ENCODE assay signal across 19 cellular contexts in the genomic region with DNA sequence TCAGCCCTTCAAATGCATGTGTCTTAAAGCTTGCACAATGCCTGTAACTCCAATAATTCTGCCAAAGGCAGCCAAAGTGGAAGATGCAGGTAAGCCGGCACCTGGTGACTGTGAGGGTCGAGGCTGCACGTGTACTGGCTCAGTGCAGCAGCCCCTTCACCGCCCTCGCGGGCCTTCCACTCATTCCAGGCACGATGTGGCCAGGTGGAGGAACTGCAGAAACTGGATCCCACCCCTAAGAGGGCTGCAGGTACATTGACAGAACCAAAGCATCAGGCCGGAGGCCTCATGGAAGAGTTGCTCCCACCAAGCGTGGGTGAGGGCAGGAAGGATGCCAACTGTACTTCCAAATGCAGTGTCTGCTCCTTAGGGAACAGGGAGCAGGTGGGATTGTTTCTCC.
"Had no signal": no experiment of that assay in that cellular context is flagged by ENCODE, and none has a peak within 500 bp of the region (broad histone marks: within the 10 kb centered on the region; RNA-seq: fewer than 3 reads in every experiment).

No MANE protein-coding gene starts in this region.

- H3K9me3 Mint-ChIP-seq: activated naive CD8-positive, alpha-beta T cell treated with anti-CD3 and anti-CD28 coated beads, Interleukin-2, amount 50 U/mL, for 24 hours; activated T-helper 2 cell treated with anti-CD3 and anti-CD28 coated beads, Interferon-gamma antibody, Interleukin-2, Interleukin-4, amounts not matched to agents 10 μg/mL and 5 μg/mL and 100 μg/mL, durations not matched to agents 14 hours and 24 hours and 36 hours; nephron; type B pancreatic cell had no signal

- H3K27me3 ChIP-seq: ascending aorta, gastroesophageal sphincter, heart right ventricle, stomach had no signal

- H3K27me3 Mint-ChIP-seq: activated B cell treated with CpG ODN at 0.5 μM for 24 hours; activated CD4-positive, alpha-beta memory T cell treated with anti-CD3 and anti-CD28 coated beads for 36 hours; activated naive CD4-positive, alpha-beta T cell treated with anti-CD3 and anti-CD28 coated beads, Interleukin-2, amount 10 ng/mL, durations not matched to agents 7 days and 5 days; activated naive CD8-positive, alpha-beta T cell treated with anti-CD3 and anti-CD28 coated beads, Interleukin-2, amount 50 U/mL, for 24 hours; type B pancreatic cell had no signal

- H3K4me1 ChIP-seq: ascending aorta, parathyroid adenoma had no signal

- H3K27ac Mint-ChIP-seq: activated CD4-positive, alpha-beta memory T cell treated with anti-CD3 and anti-CD28 coated beads for 36 hours; activated naive CD8-positive, alpha-beta T cell treated with anti-CD3 and anti-CD28 coated beads, Interleukin-2, amount 50 U/mL, for 24 hours; activated T-helper 2 cell treated with anti-CD3 and anti-CD28 coated beads, Interferon-gamma antibody, Interleukin-2, Interleukin-4, amounts not matched to agents 10 μg/mL and 5 μg/mL and 100 μg/mL, durations not matched to agents 14 hours and 24 hours and 36 hours had no signal

- H3K4me1 Mint-ChIP-seq: nephron had no signal

- H3K27ac ChIP-seq: ascending aorta, coronary artery, heart right ventricle, parathyroid adenoma, skin epidermis, stomach had no signal

- H3K9me3 ChIP-seq: ascending aorta, gastroesophageal sphincter, heart right ventricle, SK-N-SH, stomach had no signal

- H3K4me3 Mint-ChIP-seq: activated B cell treated with CpG ODN at 0.5 μM for 24 hours; activated CD4-positive, alpha-beta memory T cell treated with anti-CD3 and anti-CD28 coated beads for 36 hours; activated naive CD8-positive, alpha-beta T cell treated with anti-CD3 and anti-CD28 coated beads, Interleukin-2, amount 50 U/mL, for 24 hours; nephron; type B pancreatic cell had no signal

- ATAC-seq: activated naive CD8-positive, alpha-beta T cell treated with anti-CD3 and anti-CD28 coated beads, Interleukin-2, amount 50 U/mL, for 24 hours; gastroesophageal sphincter had no signal

- DNase-seq: activated B cell treated with CpG ODN at 0.5 μM for 24 hours; activated CD4-positive, alpha-beta memory T cell treated with anti-CD3 and anti-CD28 coated beads for 36 hours; activated CD4-positive, alpha-beta T cell treated with anti-CD3 and anti-CD28 coated beads for 4 hours; activated naive CD4-positive, alpha-beta T cell treated with anti-CD3 and anti-CD28 coated beads, Interleukin-2, amount 10 ng/mL, durations not matched to agents 7 days and 5 days; activated naive CD8-positive, alpha-beta T cell treated with anti-CD3 and anti-CD28 coated beads, Interleukin-2, amount 50 U/mL, for 24 hours; heart right ventricle; kidney glomerular epithelial cell; SK-N-SH; stimulated activated CD4-positive, alpha-beta T cell treated with anti-CD3 and anti-CD28 coated beads, Interleukin-15, amount 100 ng/mL, for 24 hours; stimulated activated CD4-positive, alpha-beta T cell treated with anti-CD3 and anti-CD28 coated beads, Interleukin-2, amount 100 ng/mL, for 48 hours; stomach had no signal

- H3K4me3 ChIP-seq: ascending aorta, coronary artery, gastroesophageal sphincter, heart right ventricle, skin epidermis, stomach had no signal
